In the genomic region with DNA sequence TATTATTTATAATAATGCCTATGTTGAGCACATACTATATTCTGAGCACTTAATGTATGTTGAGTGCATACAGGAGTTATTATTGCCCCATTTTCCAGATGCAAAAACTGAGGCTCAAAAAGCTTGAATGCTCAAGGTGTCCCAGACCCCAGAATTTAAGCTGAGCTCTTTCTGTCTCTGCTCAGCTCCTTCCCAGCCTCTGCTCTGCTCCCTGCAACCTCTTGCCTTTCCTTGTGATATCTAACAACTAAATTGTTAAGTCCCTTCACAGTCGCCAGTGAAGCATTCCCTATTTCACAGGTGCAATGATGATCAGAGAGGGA, we compare ENCODE assay signal across 18 cellular contexts. TPM values are rescaled to one million over a fixed set of nuclear protein-coding genes. Genes with fewer than 3 reads are reported as not detected.
A peak's percentile ranks its signal among the peaks of the same experiment; 100 is the strongest.
DNase-seq lines count a peak whose midpoint lies in the region; ATAC-seq and TF ChIP-seq lines count a peak whose summit lies in the region.
"Had no signal": no experiment of that assay in that cellular context is flagged by ENCODE, and none has a peak within 500 bp of the region (broad histone marks: within the 10 kb centered on the region; RNA-seq: fewer than 3 reads in every experiment).

No MANE protein-coding gene starts in this region.

- no peak overlapping the region for H3K27ac Mint-ChIP-seq in activated naive CD8-positive, alpha-beta T cell
- no peak overlapping the region for H3K27ac Mint-ChIP-seq in activated naive CD8-positive, alpha-beta T cell treated with anti-CD3 and anti-CD28 coated beads for 36 hours
- H3K27ac Mint-ChIP-seq: dendritic cell treated with granulocyte-macrophage colony-stimulating factor and Interleukin-4, amounts not matched to agents 40 ng/mL and 50 ng/mL, for 4 days; stimulated activated effector memory CD8-positive, alpha-beta T cell treated with anti-CD3 and anti-CD28 coated beads, Interleukin-12 subunit alpha, Interleukin-12 subunit beta, amount 100 ng/mL, for 72 hours; T-helper 17 cell had no signal

- no peak for ATAC-seq in HG03108 (IDR thresholded peaks at IDR 0.05; ENCODE audit: unreplicated experiment)
- ATAC-seq: stimulated activated effector memory CD8-positive, alpha-beta T cell treated with anti-CD3 and anti-CD28 coated beads, Interleukin-12 subunit alpha, Interleukin-12 subunit beta, amount 100 ng/mL, for 72 hours; T-helper 17 cell had no signal

- no peaks in the 10 kb centered on the region for H3K36me3 Mint-ChIP-seq in activated naive CD8-positive, alpha-beta T cell
- H3K36me3 Mint-ChIP-seq in activated naive CD8-positive, alpha-beta T cell treated with anti-CD3 and anti-CD28 coated beads for 36 hours, result no peaks in the 10 kb centered on the region
- H3K36me3 Mint-ChIP-seq: stimulated activated effector memory CD8-positive, alpha-beta T cell treated with anti-CD3 and anti-CD28 coated beads, Interleukin-12 subunit alpha, Interleukin-12 subunit beta, amount 100 ng/mL, for 72 hours had no signal

- in situ Hi-C loops in ACHN (cut with HindIII; ENCODE audit: low pct_ligation_motif_present, low pct_unique_long_range_greater_than_20kb, low sequenced_read_pairs), result no loop called here

- no peaks in the 10 kb centered on the region for H3K9me3 Mint-ChIP-seq in activated naive CD8-positive, alpha-beta T cell (ENCODE audit: low read depth)
- H3K9me3 Mint-ChIP-seq in activated naive CD8-positive, alpha-beta T cell treated with anti-CD3 and anti-CD28 coated beads for 36 hours, result no peaks in the 10 kb centered on the region
- H3K9me3 Mint-ChIP-seq: dendritic cell treated with granulocyte-macrophage colony-stimulating factor and Interleukin-4, amounts not matched to agents 40 ng/mL and 50 ng/mL, for 4 days; stimulated activated effector memory CD8-positive, alpha-beta T cell treated with anti-CD3 and anti-CD28 coated beads, Interleukin-12 subunit alpha, Interleukin-12 subunit beta, amount 100 ng/mL, for 72 hours had no signal

- intact Hi-C loops in thyroid gland (cut with DNase I), result no loop called here

- H3K4me3 Mint-ChIP-seq in activated naive CD8-positive, alpha-beta T cell, result peak overlapping the region; percentile 63
- no peak overlapping the region for H3K4me3 Mint-ChIP-seq in activated naive CD8-positive, alpha-beta T cell treated with anti-CD3 and anti-CD28 coated beads for 36 hours
- H3K4me3 Mint-ChIP-seq: dendritic cell treated with granulocyte-macrophage colony-stimulating factor and Interleukin-4, amounts not matched to agents 40 ng/mL and 50 ng/mL, for 4 days; stimulated activated effector memory CD8-positive, alpha-beta T cell treated with anti-CD3 and anti-CD28 coated beads, Interleukin-12 subunit alpha, Interleukin-12 subunit beta, amount 100 ng/mL, for 72 hours; T-helper 17 cell had no signal

- no peaks in the 10 kb centered on the region for H3K36me3 ChIP-seq in thyroid gland

- peak overlapping the region; percentile 93 for H3K27ac ChIP-seq in VCaP
- H3K27ac ChIP-seq in thyroid gland, result peak overlapping the region in 2 of 3 donors; percentile 65 to 71

- H3K4me1 ChIP-seq in thyroid gland, result peaks cover 12 to 17% of the 10 kb centered on the region in 2 donors

- no peak overlapping the region for H3K4me3 ChIP-seq in thyroid gland (replicated peaks in 1 of 3)

- WGBS in thyroid gland, 2 donors, result 79 to 80% methylated on average over 1 of the region's 1 CpG

- H3K27me3 ChIP-seq in thyroid gland, result no peaks in the 10 kb centered on the region

- DNase-seq in activated naive CD8-positive, alpha-beta T cell treated with anti-CD3 and anti-CD28 coated beads for 36 hours, result no peak
- DNase-seq in myocyte (ENCODE audit: low read depth) (peak; percentile 22), thyroid gland (no peak), ACHN (no peak), COR-L47 (lab: John Stamatoyannopoulos, UW) (no peak)
- DNase-seq: activated CD4-positive, alpha-beta T cell treated with anti-CD3 and anti-CD28 coated beads, Interleukin-2, amount 50 U/mL, for 1 hour; amygdala; GOT3; stimulated activated CD4-positive, alpha-beta T cell treated with anti-CD3 and anti-CD28 coated beads, Interleukin-4, amount 100 ng/mL, for 4 hours; T-helper 17 cell had no signal

- peaks cover 34% of the 10 kb centered on the region for H3K4me1 Mint-ChIP-seq in activated naive CD8-positive, alpha-beta T cell (ENCODE audit: low read depth)
- H3K4me1 Mint-ChIP-seq in activated naive CD8-positive, alpha-beta T cell treated with anti-CD3 and anti-CD28 coated beads for 36 hours, result peaks cover 9% of the 10 kb centered on the region

- TF ChIP-seq CTCF in VCaP (conservative IDR thresholded peaks at IDR 0.05) (no peak), thyroid gland (IDR thresholded peaks at IDR 0.05) (no peak)

- H3K27me3 Mint-ChIP-seq in activated naive CD8-positive, alpha-beta T cell, result peaks cover 39% of the 10 kb centered on the region
- peaks cover 72% of the 10 kb centered on the region for H3K27me3 Mint-ChIP-seq in activated naive CD8-positive, alpha-beta T cell treated with anti-CD3 and anti-CD28 coated beads for 36 hours

- no peak for TF ChIP-seq POLR2A in thyroid gland (IDR thresholded peaks at IDR 0.05)

- H3K9me3 ChIP-seq in thyroid gland, result no peaks in the 10 kb centered on the region

RNA-seq across cellular contexts. Expression of a gene that starts 4.2 kb away (rescaled TPM):
- total RNA-seq in activated naive CD8-positive, alpha-beta T cell treated with anti-CD3 and anti-CD28 coated beads for 36 hours, result under 1 TPM in 1 of 2 experiments, not detected in 1; 0.12 TPM
- total RNA-seq in myocyte (76.1 and 159 TPM in 2 replicates), thyroid gland (10 to 100 TPM; 10.9 to 53.9 (median 20.0) TPM)
- 29.4 TPM for polyA plus RNA-seq in myocyte (2012)

RNA-seq across cellular contexts. Expression of a gene that starts 35.6 kb away (rescaled TPM):
- total RNA-seq in activated naive CD8-positive, alpha-beta T cell treated with anti-CD3 and anti-CD28 coated beads for 36 hours, result not detected
- total RNA-seq in myocyte (0.16 TPM in 1 of 2 replicates, not detected in the other), thyroid gland (1 to 10 TPM in 1 of 4 donors, under 1 TPM in 1, not detected in 2; 0.59 to 1.1 TPM)
- 0.14 TPM for polyA plus RNA-seq in myocyte (2012)
- total RNA-seq: A172, M059J, pulmonary artery endothelial cell, T-helper 17 cell had no signal

Comparison
In these comparisons a context has a peak if more than half of its experiments do, and no peak if none do; other contexts are left out.
1. RNA of a gene that starts 4.2 kb away (total RNA-seq): 76.1 to 159 TPM in myocyte and 10.9 to 53.9 TPM in thyroid gland; 0.12 TPM in activated naive CD8-positive, alpha-beta T cell treated with anti-CD3 and anti-CD28 coated beads for 36 hours; every median in the first group is over 10 times any median in the second.